ENCODE assay signal across 8 cellular contexts in the genomic region with DNA sequence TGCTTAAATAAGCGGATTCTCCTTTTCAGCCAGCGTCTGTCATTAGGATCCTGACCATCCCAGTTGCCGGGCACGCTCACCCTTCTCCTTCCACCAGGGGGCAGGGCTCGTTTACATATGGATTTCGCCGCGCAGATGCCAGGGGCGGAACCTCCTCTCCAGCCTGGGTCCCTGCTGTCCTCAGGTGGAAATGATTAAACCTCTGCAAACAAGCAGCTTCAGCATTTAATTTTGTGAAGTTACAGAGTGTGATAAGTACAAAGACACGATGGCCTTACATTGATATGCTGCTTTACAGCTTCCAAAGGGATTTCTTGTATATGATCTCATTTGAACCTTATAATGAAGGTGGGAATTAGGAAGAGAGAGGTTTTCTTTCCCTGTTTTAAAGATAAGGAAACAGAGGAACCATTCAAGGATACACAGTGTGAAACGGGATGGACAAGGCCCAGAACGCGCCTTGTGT. TPM values are rescaled to one million over a fixed set of nuclear protein-coding genes. Genes with fewer than 3 reads are reported as not detected.
DNase-seq lines count a peak whose midpoint lies in the region; ATAC-seq and TF ChIP-seq lines count a peak whose summit lies in the region.

No MANE protein-coding gene starts in this region.

- no peaks in the 10 kb centered on the region for H3K36me3 ChIP-seq in lower lobe of right lung

- H3K9me3 ChIP-seq in lower lobe of right lung, result no peaks in the 10 kb centered on the region

- H3K27me3 ChIP-seq in HL-60 (ENCODE audit: insufficient read depth, poor library complexity, severe bottlenecking) (peaks cover 12% of the 10 kb centered on the region), lower lobe of right lung (ENCODE audit: low read depth) (peaks cover 35% of the 10 kb centered on the region)

- intact Hi-C loops in lower lobe of right lung (cut with DNase I), result no loop called here

- ATAC-seq in lower lobe of right lung (peak; percentile 93 to 95), GM21447 (IDR thresholded peaks at IDR 0.05; ENCODE audit: unreplicated experiment) (no peak)

- TF ChIP-seq CTCF in HL-60 (IDR thresholded peaks at IDR 0.05; ENCODE audit: insufficient read depth, low read length) (peak; percentile 79), lower lobe of right lung (IDR thresholded peaks at IDR 0.05) (peak; percentile 86)

- H3K4me3 ChIP-seq in HL-60 (replicated peaks; ENCODE audit: insufficient read depth, low read length) (no peak overlapping the region), lower lobe of right lung (no peak overlapping the region)

- H3K4me1 ChIP-seq in lower lobe of right lung, result no peaks in the 10 kb centered on the region

- DNase-seq in COLO829 (ENCODE audit: low spot score) (peak; percentile 58), HL-60 (ENCODE audit: low read depth in 1 of 2, low spot score in 1 of 2) (peak; percentile 27 to 73), NCI-H748 treated with DMSO at 0.1 percent for 48 hours (lab: John Stamatoyannopoulos, UW) (peak; percentile 74), dedifferentiated amniotic fluid mesenchymal stem cell (ENCODE audit: extremely low spot score) (peak; percentile 72), lower lobe of right lung (peak; percentile 86)
- DNase-seq in activated CD4-positive, alpha-beta T cell treated with anti-CD3 and anti-CD28 coated beads, Interleukin-2, amount 50 U/mL, for 24 hours (ENCODE audit: low read depth in 1 of 2, low spot score in 1 of 2), result peak; percentile 51 to 72
- DNase-seq in stimulated activated CD8-positive, alpha-beta memory T cell treated with anti-CD3 and anti-CD28 coated beads, Interleukin-12 subunit alpha, Interleukin-12 subunit beta, amount 100 ng/mL, for 4 hours (ENCODE audit: low read depth), result peak; percentile 53

- H3K27ac ChIP-seq in HL-60 (replicated peaks) (no peak overlapping the region), lower lobe of right lung (no peak overlapping the region)

RNA-seq across cellular contexts. Expression of gene KRT28, which starts 3.9 kb away (rescaled TPM):
- total RNA-seq in lower lobe of right lung, result not detected

RNA-seq across cellular contexts. Expression of gene KRT10, which starts 18.8 kb away (rescaled TPM):
- 31.7 TPM for total RNA-seq in lower lobe of right lung

RNA-seq across cellular contexts. Expression of gene KRT27, which starts 21.3 kb away (rescaled TPM):
- total RNA-seq in lower lobe of right lung, result not detected

RNA-seq across cellular contexts. Expression of gene KRT26, which starts 31.6 kb away (rescaled TPM):
- not detected for total RNA-seq in lower lobe of right lung

RNA-seq across cellular contexts. Expression of gene KRT25, which starts 48.5 kb away (rescaled TPM):
- not detected for total RNA-seq in lower lobe of right lung
